19 cellular contexts compared by ENCODE assay signal in genomic region chr5:98193921-98194760, GRCh38.
DNase-seq lines count a peak whose midpoint lies in the region; ATAC-seq, FAIRE-seq and TF ChIP-seq lines count a peak whose summit lies in the region.
"Had no signal": no experiment of that assay in that cellular context is flagged by ENCODE, and none has a peak within 500 bp of the region (broad histone marks: within the 10 kb centered on the region; RNA-seq: fewer than 3 reads in every experiment).

No MANE protein-coding gene starts in this region.

- H3K4me3 ChIP-seq in PC-3 (ENCODE audit: low read length) = no peak overlapping the region
- H3K4me3 ChIP-seq in bronchial epithelial cell (ENCODE audit: low read depth, low read length) = no peak overlapping the region
- H3K4me3 ChIP-seq: BLaER1 treated with 17β-estradiol and CSF1 and Interleukin-3, amounts not matched to agents 10 nM and 100 nM had no signal

- H3K27ac ChIP-seq in PC-3 (ENCODE audit: low read length) (peak overlapping the region; percentile 41), foreskin keratinocyte (peak overlapping the region; percentile 12)
- H3K27ac ChIP-seq: BLaER1 treated with 17β-estradiol and CSF1 and Interleukin-3, amounts not matched to agents 10 nM and 100 nM had no signal

- no TSS peak for BruUV-seq in PC-3 (replicated peaks; lab: Mats Ljungman, UMichigan)

- no peak overlapping the region for H3K27ac Mint-ChIP-seq in T-helper 17 cell
- H3K27ac Mint-ChIP-seq: CD4-positive, CD25-positive, alpha-beta regulatory T cell; HFFc6 had no signal

- intact Hi-C loops in PC-3 (cut with micrococcal nuclease) = loop anchor here (1.0 to 2.0 kb wide), 3 partner anchors 11 to 85 kb away; no protein-coding TSS in a partner anchor

- H3K9me3 ChIP-seq in PC-3 (ENCODE audit: low read length) (no peaks in the 10 kb centered on the region), T-helper 17 cell (ENCODE audit: control insufficient read depth, low read length, poor library complexity, severe bottlenecking) (no peaks in the 10 kb centered on the region)
- H3K9me3 ChIP-seq: BLaER1 treated with 17β-estradiol and CSF1 and Interleukin-3, amounts not matched to agents 10 nM and 100 nM had no signal

- no peaks in the 10 kb centered on the region for H3K27me3 ChIP-seq in PC-3 (ENCODE audit: low read length)
- H3K27me3 ChIP-seq in bronchial epithelial cell (ENCODE audit: control insufficient read depth, insufficient read depth, low read length) = no peaks in the 10 kb centered on the region
- no peaks in the 10 kb centered on the region for H3K27me3 ChIP-seq in foreskin keratinocyte
- H3K27me3 ChIP-seq: BLaER1 treated with 17β-estradiol and CSF1 and Interleukin-3, amounts not matched to agents 10 nM and 100 nM had no signal

- CTCF ChIA-PET in PC-3 (lab: Charles Lee) = no interaction called here

- TF ChIP-seq CTCF in PC-3 (conservative IDR thresholded peaks at IDR 0.05; ENCODE audit: low read depth, low read length) (no peak), bronchial epithelial cell (IDR thresholded peaks at IDR 0.05; ENCODE audit: insufficient read depth, low read length, severe bottlenecking) (no peak), foreskin keratinocyte (conservative IDR thresholded peaks at IDR 0.05) (no peak)

- no peaks in the 10 kb centered on the region for H4K20me1 ChIP-seq in PC-3 (ENCODE audit: low read length)
- H4K20me1 ChIP-seq: BLaER1 treated with 17β-estradiol and CSF1 and Interleukin-3, amounts not matched to agents 10 nM and 100 nM had no signal

- no peaks in the 10 kb centered on the region for H3K9me2 ChIP-seq in PC-3 (replicated peaks; ENCODE audit: low read length)

- H3K9ac ChIP-seq in PC-3 (ENCODE audit: low read length) = no peak overlapping the region
- H3K9ac ChIP-seq: BLaER1 treated with 17β-estradiol and CSF1 and Interleukin-3, amounts not matched to agents 10 nM and 100 nM had no signal

- peaks cover 17% of the 10 kb centered on the region for H3K4me1 ChIP-seq in PC-3 (ENCODE audit: insufficient read depth, low read length)
- peaks cover 13% of the 10 kb centered on the region for H3K4me1 ChIP-seq in foreskin keratinocyte
- H3K4me1 ChIP-seq: BLaER1 treated with 17β-estradiol and CSF1 and Interleukin-3, amounts not matched to agents 10 nM and 100 nM had no signal

- H3K36me3 ChIP-seq in PC-3 (ENCODE audit: low read depth, low read length) (no peaks in the 10 kb centered on the region), bronchial epithelial cell (ENCODE audit: control insufficient read depth, insufficient read depth, low read length) (no peaks in the 10 kb centered on the region)
- H3K36me3 ChIP-seq: BLaER1 treated with 17β-estradiol and CSF1 and Interleukin-3, amounts not matched to agents 10 nM and 100 nM had no signal

- H3K79me2 ChIP-seq in PC-3 (ENCODE audit: low read length) = no peaks in the 10 kb centered on the region

- peak; percentile 20 for DNase-seq in EH (ENCODE audit: low read depth)
- DNase-seq in PC-3 = peak; percentile 90
- peak; percentile 72 for DNase-seq in bronchial epithelial cell (ENCODE audit: low read depth)
- peak; percentile 30 to 59 for DNase-seq in foreskin keratinocyte
- no peak for DNase-seq in SKM-1 (lab: John Stamatoyannopoulos, UW; ENCODE audit: unreplicated experiment)
- no peak for DNase-seq in NCI-H2081 treated with DMSO at 0.1 percent for 48 hours (lab: John Stamatoyannopoulos, UW)
- no peak for DNase-seq in T-helper 17 cell
- DNase-seq: ACHN; CD4-positive, CD25-positive, alpha-beta regulatory T cell; DMS79; EL; GDM1; HCEC 1CT; HFFc6 had no signal

- H3K4me2 ChIP-seq in PC-3 (ENCODE audit: low read length) = peak overlapping the region; percentile 11
- H3K4me2 ChIP-seq: BLaER1 treated with 17β-estradiol and CSF1 and Interleukin-3, amounts not matched to agents 10 nM and 100 nM had no signal

- no peak overlapping the region for H2AFZ ChIP-seq in PC-3 (ENCODE audit: low read length)

- ATAC-seq in PC-3 (peak; percentile 96), foreskin keratinocyte (peak; percentile 31), GM21825 (IDR thresholded peaks at IDR 0.05; ENCODE audit: unreplicated experiment) (no peak), T-helper 17 cell (no peak)
- ATAC-seq: HepG2 had no signal

- H3F3A ChIP-seq in PC-3 (ENCODE audit: low read length, unreplicated experiment) = no peaks in the 10 kb centered on the region

- H3K36me3 Mint-ChIP-seq in T-helper 17 cell (ENCODE audit: low read depth) = no peaks in the 10 kb centered on the region
- H3K36me3 Mint-ChIP-seq: CD4-positive, CD25-positive, alpha-beta regulatory T cell had no signal

- no peaks in the 10 kb centered on the region for H3K27me3 Mint-ChIP-seq in T-helper 17 cell
- H3K27me3 Mint-ChIP-seq: CD4-positive, CD25-positive, alpha-beta regulatory T cell had no signal

- H3K4me3 Mint-ChIP-seq in T-helper 17 cell = no peak overlapping the region
- H3K4me3 Mint-ChIP-seq: CD4-positive, CD25-positive, alpha-beta regulatory T cell; HFFc6 had no signal

- POLR2A ChIA-PET in PC-3 (lab: Charles Lee; ENCODE audit: unreplicated experiment) = interaction anchor here (0.6 to 0.7 kb wide), 2 partner anchors 22 to 281 kb away, joined by 3 to 4 read pairs; no protein-coding TSS in a partner anchor

- no peak for FAIRE-seq in bronchial epithelial cell (lab: Jason Lieb, UNC)
- FAIRE-seq: GM12892, HepG2, HTR-8/SVneo had no signal

- H3K4me1 Mint-ChIP-seq in T-helper 17 cell = no peaks in the 10 kb centered on the region
- H3K4me1 Mint-ChIP-seq: CD4-positive, CD25-positive, alpha-beta regulatory T cell had no signal

Comparison
In these comparisons a context has a peak if more than half of its experiments do, and no peak if none do; other contexts are left out.
1. DNase-seq: peak in EH (single experiment), PC-3 (single experiment), bronchial epithelial cell (single experiment) and foreskin keratinocyte (2 of 2); none in SKM-1 (single experiment), NCI-H2081 treated with DMSO at 0.1 percent for 48 hours (single experiment) and T-helper 17 cell (0 of 3).
2. ATAC-seq: peak in PC-3 (single experiment) and foreskin keratinocyte (single experiment); none in GM21825 (single experiment) and T-helper 17 cell (single experiment).